14 cellular contexts compared by ENCODE assay signal in genomic region chr4:962231-963208, GRCh38.
A peak's percentile ranks its signal among the peaks of the same experiment; 100 is the strongest.
DNase-seq lines count a peak whose midpoint lies in the region; ATAC-seq and TF ChIP-seq lines count a peak whose summit lies in the region.
"Had no signal": no experiment of that assay in that cellular context is flagged by ENCODE, and none has a peak within 500 bp of the region (broad histone marks: within the 10 kb centered on the region; RNA-seq: fewer than 3 reads in every experiment).

No MANE protein-coding gene starts in this region.

- DNase-seq in NCI-H2196 (lab: John Stamatoyannopoulos, UW; ENCODE audit: unreplicated experiment) (peak; percentile 19), NCI-H2196 treated with DMSO at 0.1 percent for 48 hours (lab: John Stamatoyannopoulos, UW; ENCODE audit: unreplicated experiment) (no peak), NCI-H1436 treated with DMSO at 0.1 percent for 48 hours (lab: John Stamatoyannopoulos, UW) (peak; percentile 2), RWPE1 (ENCODE audit: low spot score) (no peak), DMS 273 (lab: John Stamatoyannopoulos, UW; ENCODE audit: unreplicated experiment) (no peak)
- DNase-seq in activated CD4-positive, alpha-beta T cell treated with anti-CD3 and anti-CD28 coated beads for 1 hour: no peak
- DNase-seq: NCI-H1105 treated with DMSO at 0.1 percent for 48 hours; occipital lobe; stimulated activated naive CD8-positive, alpha-beta T cell treated with anti-CD3 and anti-CD28 coated beads, Interleukin-15, amount 100 ng/mL, for 72 hours had no signal

- peaks cover 17% of the 10 kb centered on the region for H3K36me3 ChIP-seq in rectal smooth muscle tissue (ENCODE audit: control insufficient read depth, insufficient read depth, low read length)
- H3K36me3 ChIP-seq: uterus had no signal

- H3K27ac ChIP-seq in RWPE1 (peak overlapping the region; percentile 58), rectal smooth muscle tissue (ENCODE audit: low read depth, low read length) (no peak overlapping the region)
- H3K27ac ChIP-seq: uterus had no signal

- H3K27me3 ChIP-seq in rectal smooth muscle tissue (ENCODE audit: control insufficient read depth, insufficient read depth, low read length): no peaks in the 10 kb centered on the region
- H3K27me3 ChIP-seq: uterus had no signal

- no peak for TF ChIP-seq CTCF in RWPE1 (conservative IDR thresholded peaks at IDR 0.05; ENCODE audit: low read depth)

- no peaks in the 10 kb centered on the region for H3K4me1 ChIP-seq in rectal smooth muscle tissue (ENCODE audit: control insufficient read depth, insufficient read depth, low read length)
- H3K4me1 ChIP-seq: uterus had no signal

- CTCF ChIA-PET in RWPE1 (lab: Yijun Ruan, JAX): no interaction called here

- ATAC-seq in HG03565 (IDR thresholded peaks at IDR 0.05; ENCODE audit: unreplicated experiment): no peak
- ATAC-seq: activated CD4-positive, CD25-positive, alpha-beta regulatory T cell treated with anti-CD3 and anti-CD28 coated beads, Interleukin-2, amount 50 U/mL, for 24 hours had no signal

- peak overlapping the region; percentile 27 for H3K4me3 ChIP-seq in rectal smooth muscle tissue (ENCODE audit: low read length)
- H3K4me3 ChIP-seq: smooth muscle cell, uterus had no signal

- H3K9ac ChIP-seq in rectal smooth muscle tissue (ENCODE audit: low read length): no peak overlapping the region

- POLR2A ChIA-PET in RWPE1 (lab: Yijun Ruan, JAX; ENCODE audit: low non-redundant PET): no interaction called here

Comparison
In these comparisons a context has a peak if more than half of its experiments do, and no peak if none do; other contexts are left out.
1. DNase-seq: peak in NCI-H2196 (single experiment) and NCI-H1436 treated with DMSO at 0.1 percent for 48 hours (single experiment); none in NCI-H2196 treated with DMSO at 0.1 percent for 48 hours (single experiment), RWPE1 (single experiment), DMS 273 (single experiment) and activated CD4-positive, alpha-beta T cell treated with anti-CD3 and anti-CD28 coated beads for 1 hour (single experiment).